Comparison of ENCODE assay signal across 9 cellular contexts in the genomic region with DNA sequence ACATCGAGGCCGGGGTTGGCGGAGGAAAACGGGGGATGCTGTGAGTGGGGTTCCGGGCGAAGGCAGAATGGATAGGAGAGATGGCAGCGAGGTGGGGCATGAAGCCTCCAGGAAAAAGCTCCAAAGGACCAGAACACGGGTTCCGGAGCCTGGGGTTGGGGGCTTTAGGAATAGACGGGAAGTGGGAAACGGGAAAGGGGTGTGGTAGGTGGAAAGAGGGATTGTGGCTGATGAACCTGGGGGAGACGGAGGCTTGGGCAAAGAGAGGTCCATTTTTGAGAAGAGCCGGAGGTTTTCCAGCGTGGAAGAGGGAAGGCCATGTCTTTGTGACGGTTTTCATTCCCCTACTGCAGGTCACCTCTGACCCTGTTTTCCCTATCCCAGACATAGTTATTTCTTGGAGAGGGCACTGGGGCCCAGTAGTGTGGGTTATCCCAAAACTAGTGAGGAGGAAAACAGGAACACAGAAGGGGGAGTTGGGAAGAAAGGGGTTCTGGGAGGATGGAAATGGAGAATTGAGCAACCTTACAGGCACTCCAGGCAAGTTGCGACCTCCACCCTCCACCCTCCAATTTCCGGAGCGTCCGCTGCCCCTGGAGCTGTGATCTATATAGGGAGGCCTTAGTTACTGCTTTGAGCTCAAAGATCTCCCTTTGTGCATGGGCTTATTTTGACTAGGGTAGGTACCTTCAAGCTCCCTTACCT. TPM values are rescaled to one million over a fixed set of nuclear protein-coding genes. Genes with fewer than 3 reads are reported as not detected.
DNase-seq lines count a peak whose midpoint lies in the region; ATAC-seq and TF ChIP-seq lines count a peak whose summit lies in the region.
"Had no signal": no experiment of that assay in that cellular context is flagged by ENCODE, and none has a peak within 500 bp of the region (broad histone marks: within the 10 kb centered on the region; RNA-seq: fewer than 3 reads in every experiment).

No MANE protein-coding gene starts in this region.

- peaks cover 59% of the 10 kb centered on the region for H3K4me1 Mint-ChIP-seq in T-helper 1 cell treated with Interleukin-12 subunit alpha and Interleukin-12 subunit beta and Interleukin-4 antibody, amounts not matched to agents 30 μg/mL and 1 μg/mL, for 36 hours (ENCODE audit: low read depth)

- intact Hi-C loops in testis (cut with DNase I; ENCODE audit: low total_unique reads): no loop called here

- no peak for TF ChIP-seq POLR2A in testis (IDR thresholded peaks at IDR 0.05)

- no peaks in the 10 kb centered on the region for H3K9me3 Mint-ChIP-seq in T-helper 1 cell treated with Interleukin-12 subunit alpha and Interleukin-12 subunit beta and Interleukin-4 antibody, amounts not matched to agents 30 μg/mL and 1 μg/mL, for 36 hours

- H3K4me3 ChIP-seq in adipocyte (ENCODE audit: low read length) (peak overlapping the region; percentile 96), kidney epithelial cell (ENCODE audit: low read depth, low read length) (peak overlapping the region; percentile 87), testis (peak overlapping the region; percentile 70 to 87)

- 2 to 3% methylated on average over 19 of the region's 19 CpGs for WGBS in testis, 2 donors

- H3K4me1 ChIP-seq in adipocyte (ENCODE audit: control insufficient read depth, insufficient read depth, low read length): peaks cover 59% of the 10 kb centered on the region
- peaks cover 47% of the 10 kb centered on the region for H3K4me1 ChIP-seq in testis

- no peaks in the 10 kb centered on the region for H3K27me3 ChIP-seq in adipocyte (replicated peaks; ENCODE audit: control insufficient read depth, insufficient read depth, low read length)
- H3K27me3 ChIP-seq in kidney epithelial cell (ENCODE audit: control insufficient read depth, insufficient read depth, low read length): no peaks in the 10 kb centered on the region
- no peaks in the 10 kb centered on the region for H3K27me3 ChIP-seq in testis

- peak overlapping the region; percentile 86 to 98 for H3K27ac ChIP-seq in testis

- H3K36me3 Mint-ChIP-seq in T-helper 1 cell treated with Interleukin-12 subunit alpha and Interleukin-12 subunit beta and Interleukin-4 antibody, amounts not matched to agents 30 μg/mL and 1 μg/mL, for 36 hours (ENCODE audit: low read depth): peaks cover 17% of the 10 kb centered on the region

- TF ChIP-seq CTCF in kidney epithelial cell (IDR thresholded peaks at IDR 0.05; ENCODE audit: insufficient read depth, low read length, poor library complexity, severe bottlenecking): no peak
- no peak for TF ChIP-seq CTCF in testis (IDR thresholded peaks at IDR 0.05)

- H3K4me3 Mint-ChIP-seq in T-helper 1 cell treated with Interleukin-12 subunit alpha and Interleukin-12 subunit beta and Interleukin-4 antibody, amounts not matched to agents 30 μg/mL and 1 μg/mL, for 36 hours: peak overlapping the region; percentile 87

- no peak for ATAC-seq in GM21576 (IDR thresholded peaks at IDR 0.05; ENCODE audit: unreplicated experiment)

- H3K9ac ChIP-seq in adipocyte (ENCODE audit: low read length): peak overlapping the region; percentile 95

- H3K9me3 ChIP-seq in adipocyte (ENCODE audit: control insufficient read depth, low read length) (no peaks in the 10 kb centered on the region), testis (no peaks in the 10 kb centered on the region)

- H3K36me3 ChIP-seq in adipocyte (ENCODE audit: control insufficient read depth, insufficient read depth, low read length, severe bottlenecking): peaks cover 18% of the 10 kb centered on the region
- H3K36me3 ChIP-seq in kidney epithelial cell (ENCODE audit: control insufficient read depth, insufficient read depth, low read length): no peaks in the 10 kb centered on the region
- H3K36me3 ChIP-seq in testis (ENCODE audit: low read depth, missing control alignments): no peaks in the 10 kb centered on the region

- H3K27me3 Mint-ChIP-seq in T-helper 1 cell treated with Interleukin-12 subunit alpha and Interleukin-12 subunit beta and Interleukin-4 antibody, amounts not matched to agents 30 μg/mL and 1 μg/mL, for 36 hours (ENCODE audit: low read depth): no peaks in the 10 kb centered on the region

- DNase-seq in T-helper 1 cell (no peak), adipocyte (ENCODE audit: low read depth) (peak; percentile 44), kidney epithelial cell (ENCODE audit: low read depth) (no peak), testis (no peak), NCI-H748 treated with DMSO at 0.1 percent for 48 hours (lab: John Stamatoyannopoulos, UW) (no peak), H4 (ENCODE audit: low spot score) (no peak)

- H3K27ac Mint-ChIP-seq in T-helper 1 cell treated with Interleukin-12 subunit alpha and Interleukin-12 subunit beta and Interleukin-4 antibody, amounts not matched to agents 30 μg/mL and 1 μg/mL, for 36 hours: peak overlapping the region; percentile 72

RNA-seq across cellular contexts. Expression of a gene that starts 1.1 kb away (rescaled TPM):
- total RNA-seq in kidney epithelial cell (32.7 and 38.6 TPM in 2 replicates), testis (10 to 100 TPM; 63.4 to 73.2 TPM)
- 40.5 TPM for polyA plus RNA-seq in testis (ENCODE audit: insufficient read depth, low read depth, low replicate concordance)
- 6.0 and 14.2 TPM in 2 replicates for total RNA-seq in H4 (2014; rRNA removed; shearing (Covaris generic))

RNA-seq across cellular contexts. Expression of a gene that starts 14.5 kb away (rescaled TPM):
- total RNA-seq in kidney epithelial cell: 27.0 and 33.7 TPM in 2 replicates
- 1 to 10 TPM; 8.8 to 8.9 TPM for total RNA-seq in testis
- polyA plus RNA-seq in testis (ENCODE audit: insufficient read depth, low read depth, low replicate concordance): 14.3 TPM
- total RNA-seq in H4 (2014; rRNA removed; shearing (Covaris generic)): 10.6 and 11.2 TPM in 2 replicates

RNA-seq across cellular contexts. Expression of a gene that starts 14.8 kb away (rescaled TPM):
- total RNA-seq in kidney epithelial cell (not detected in 2 replicates), testis (not detected)
- not detected for polyA plus RNA-seq in testis (ENCODE audit: insufficient read depth, low read depth, low replicate concordance)
- total RNA-seq in H4 (2014; rRNA removed; shearing (Covaris generic)): not detected in 2 replicates
- total RNA-seq: Daoy had no signal

RNA-seq across cellular contexts. Expression of a gene that starts 15.0 kb away (rescaled TPM):
- total RNA-seq in kidney epithelial cell (216 and 236 TPM in 2 replicates), testis (100 to 1,000 TPM; 143 to 236 TPM)
- polyA plus RNA-seq in testis (ENCODE audit: insufficient read depth, low read depth, low replicate concordance): 141 TPM
- total RNA-seq in H4 (2014; rRNA removed; shearing (Covaris generic)): 219 and 260 TPM in 2 replicates

RNA-seq across cellular contexts. Expression of a gene that starts 22.3 kb away (rescaled TPM):
- total RNA-seq in kidney epithelial cell: 17.0 and 31.3 TPM in 2 replicates
- total RNA-seq in testis: 1 to 10 TPM; 3.7 to 9.1 TPM
- 19.1 TPM for polyA plus RNA-seq in testis (ENCODE audit: insufficient read depth, low read depth, low replicate concordance)
- not detected in 2 replicates for total RNA-seq in H4 (2014; rRNA removed; shearing (Covaris generic))
- total RNA-seq: Daoy had no signal
